ENCODE assay signal across 17 cellular contexts in the genomic region with DNA sequence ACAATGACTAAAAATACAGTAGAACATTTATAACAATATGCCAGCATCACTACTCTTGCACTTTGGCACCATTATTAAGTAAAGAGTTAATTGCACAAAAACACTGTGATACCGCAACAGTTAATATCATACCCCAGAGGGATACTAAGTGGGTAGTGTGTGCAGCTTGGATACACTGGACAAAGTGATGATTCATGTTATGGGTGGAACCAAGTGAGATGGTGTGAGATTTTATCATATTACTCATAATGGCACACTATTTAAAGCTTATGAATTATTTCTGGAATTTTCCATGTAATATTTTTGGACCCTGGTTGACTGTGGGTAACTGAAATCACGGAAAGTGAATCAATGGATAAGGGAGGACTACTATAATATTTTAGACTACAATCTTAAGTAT.
DNase-seq lines count a peak whose midpoint lies in the region; ATAC-seq, FAIRE-seq and TF ChIP-seq lines count a peak whose summit lies in the region.
"Had no signal": no experiment of that assay in that cellular context is flagged by ENCODE, and none has a peak within 500 bp of the region (broad histone marks: within the 10 kb centered on the region; RNA-seq: fewer than 3 reads in every experiment).

No MANE protein-coding gene starts in this region.

- intact Hi-C loops in activated CD4-positive, alpha-beta T cell treated with anti-CD3 and anti-CD28 coated beads for 36 hours (cut with DNase I, micrococcal nuclease), result no loop called here

- POLR2A ChIA-PET in activated CD4-positive, alpha-beta T cell treated with anti-CD3 and anti-CD28 coated beads for 36 hours (lab: Charles Lee), result no interaction called here

- no peak overlapping the region for H3K27ac Mint-ChIP-seq in activated CD4-positive, alpha-beta T cell treated with anti-CD3 and anti-CD28 coated beads for 36 hours
- H3K27ac Mint-ChIP-seq: activated CD4-positive, alpha-beta T cell treated with anti-CD3 and anti-CD28 coated beads, Interleukin-2, amount 10 ng/mL, durations not matched to agents 24 days and 14 days; activated T-cell treated with anti-CD3 and anti-CD28 coated beads, Interleukin-2, amount 50 U/mL, for 24 hours had no signal

- DNase-seq in AG10803 (ENCODE audit: low read depth), result peak; percentile 71
- peak; percentile 31 for DNase-seq in HT1080 (ENCODE audit: low read depth)
- peak; percentile 61 for DNase-seq in bronchial epithelial cell (ENCODE audit: low read depth)
- peak; percentile 38 for DNase-seq in kidney tubule cell (ENCODE audit: low spot score)
- no peak for DNase-seq in activated CD4-positive, alpha-beta T cell treated with anti-CD3 and anti-CD28 coated beads for 36 hours
- DNase-seq: activated CD4-positive, alpha-beta T cell treated with anti-CD3 and anti-CD28 coated beads, Interleukin-2, amount 10 ng/mL, durations not matched to agents 24 days and 14 days; activated T-cell treated with anti-CD3 and anti-CD28 coated beads, Interleukin-2, amount 50 U/mL, for 24 hours; AML-193; kidney; MM.1S; SHP77 treated with DMSO at 0.1 percent for 48 hours; stimulated activated CD4-positive, alpha-beta T cell treated with anti-CD3 and anti-CD28 coated beads, Interleukin-15, amount 100 ng/mL, for 24 hours; T1000 had no signal

- H3K4me1 Mint-ChIP-seq in activated CD4-positive, alpha-beta T cell treated with anti-CD3 and anti-CD28 coated beads for 36 hours, result no peaks in the 10 kb centered on the region
- H3K4me1 Mint-ChIP-seq: activated CD4-positive, alpha-beta T cell treated with anti-CD3 and anti-CD28 coated beads, Interleukin-2, amount 10 ng/mL, durations not matched to agents 24 days and 14 days had no signal

- CTCF ChIA-PET in activated CD4-positive, alpha-beta T cell treated with anti-CD3 and anti-CD28 coated beads for 36 hours (lab: Charles Lee), result interaction anchor here (1.6 kb wide), 1 partner anchor 19 kb away, joined by 3 read pairs; no protein-coding TSS in a partner anchor

- H3K4me3 Mint-ChIP-seq in activated CD4-positive, alpha-beta T cell treated with anti-CD3 and anti-CD28 coated beads for 36 hours, result no peak overlapping the region
- H3K4me3 Mint-ChIP-seq: activated CD4-positive, alpha-beta T cell treated with anti-CD3 and anti-CD28 coated beads, Interleukin-2, amount 10 ng/mL, durations not matched to agents 24 days and 14 days; activated T-cell treated with anti-CD3 and anti-CD28 coated beads, Interleukin-2, amount 50 U/mL, for 24 hours had no signal

- H3K27me3 ChIP-seq in bronchial epithelial cell (ENCODE audit: control insufficient read depth, insufficient read depth, low read length), result no peaks in the 10 kb centered on the region

- no peak for TF ChIP-seq CTCF in AG10803 (conservative IDR thresholded peaks at IDR 0.05; ENCODE audit: low read length)
- no peak for TF ChIP-seq CTCF in bronchial epithelial cell (IDR thresholded peaks at IDR 0.05; ENCODE audit: insufficient read depth, low read length, severe bottlenecking)

- no peaks in the 10 kb centered on the region for H3K27me3 Mint-ChIP-seq in activated CD4-positive, alpha-beta T cell treated with anti-CD3 and anti-CD28 coated beads for 36 hours
- H3K27me3 Mint-ChIP-seq: activated CD4-positive, alpha-beta T cell treated with anti-CD3 and anti-CD28 coated beads, Interleukin-2, amount 10 ng/mL, durations not matched to agents 24 days and 14 days; activated T-cell treated with anti-CD3 and anti-CD28 coated beads, Interleukin-2, amount 50 U/mL, for 24 hours had no signal

- H3K4me3 ChIP-seq in AG10803 (ENCODE audit: low read length), result no peak overlapping the region
- no peak overlapping the region for H3K4me3 ChIP-seq in bronchial epithelial cell (ENCODE audit: low read depth, low read length)
- H3K4me3 ChIP-seq: prostate gland had no signal

- ATAC-seq in activated CD4-positive, alpha-beta T cell treated with anti-CD3 and anti-CD28 coated beads for 36 hours, result no peak
- ATAC-seq in GM21825 (IDR thresholded peaks at IDR 0.05; ENCODE audit: unreplicated experiment) (no peak), GM18907 (IDR thresholded peaks at IDR 0.05; ENCODE audit: unreplicated experiment) (no peak), HG02973 (IDR thresholded peaks at IDR 0.05; ENCODE audit: unreplicated experiment) (no peak)

- no peaks in the 10 kb centered on the region for H3K36me3 Mint-ChIP-seq in activated CD4-positive, alpha-beta T cell treated with anti-CD3 and anti-CD28 coated beads for 36 hours (ENCODE audit: low read depth)

- no peaks in the 10 kb centered on the region for H3K36me3 ChIP-seq in bronchial epithelial cell (ENCODE audit: control insufficient read depth, insufficient read depth, low read length)
- H3K36me3 ChIP-seq: prostate gland had no signal

- H3K9me3 Mint-ChIP-seq in activated CD4-positive, alpha-beta T cell treated with anti-CD3 and anti-CD28 coated beads for 36 hours (ENCODE audit: low read depth), result peaks cover 5% of the 10 kb centered on the region
- H3K9me3 Mint-ChIP-seq: activated CD4-positive, alpha-beta T cell treated with anti-CD3 and anti-CD28 coated beads, Interleukin-2, amount 10 ng/mL, durations not matched to agents 24 days and 14 days had no signal

- no peak for FAIRE-seq in bronchial epithelial cell (lab: Jason Lieb, UNC)
- FAIRE-seq: kidney had no signal
